ENCODE assay signal across 13 cellular contexts in genomic region chr15:75362642-75363249, GRCh38.
"Had no signal": no experiment of that assay in that cellular context is flagged by ENCODE, and none has a peak within 500 bp of the region (broad histone marks: within the 10 kb centered on the region; RNA-seq: fewer than 3 reads in every experiment).

No MANE protein-coding gene starts in this region.

- DNase-seq: activated CD4-positive, alpha-beta T cell treated with anti-CD3 and anti-CD28 coated beads for 48 hours; activated gamma-delta T cell treated with Interleukin-2 at 50 U/mL for 16 hours; activated T-cell treated with anti-CD3 and anti-CD28 coated beads, Interleukin-2, amount 50 U/mL, for 48 hours; gastrocnemius medialis; heart right ventricle; left lung; ovary; stimulated activated CD4-positive, alpha-beta T cell treated with anti-CD3 and anti-CD28 coated beads, Interleukin-4, amount 100 ng/mL, for 24 hours; stomach; T1000 had no signal

- H3K36me3 ChIP-seq: ovary had no signal

- ATAC-seq: gastrocnemius medialis, left lung had no signal

- H3K4me1 Mint-ChIP-seq: nephron had no signal

- H3K27ac Mint-ChIP-seq: nephron had no signal

- H3K4me3 ChIP-seq: ascending aorta, gastrocnemius medialis, heart right ventricle, left lung, ovary, stomach, vagina had no signal

- H3K27ac ChIP-seq: ascending aorta, gastrocnemius medialis, heart right ventricle, left lung, ovary, stomach, vagina had no signal

- H3K27me3 ChIP-seq: ascending aorta, gastrocnemius medialis, heart right ventricle, left lung, ovary, stomach, vagina had no signal

- H3K9me3 ChIP-seq: ascending aorta, gastrocnemius medialis, heart right ventricle, left lung, ovary, stomach, vagina had no signal

- H3K4me3 Mint-ChIP-seq: nephron had no signal

- H3K9me3 Mint-ChIP-seq: nephron had no signal
